ENCODE assay signal across 13 cellular contexts in the genomic region with DNA sequence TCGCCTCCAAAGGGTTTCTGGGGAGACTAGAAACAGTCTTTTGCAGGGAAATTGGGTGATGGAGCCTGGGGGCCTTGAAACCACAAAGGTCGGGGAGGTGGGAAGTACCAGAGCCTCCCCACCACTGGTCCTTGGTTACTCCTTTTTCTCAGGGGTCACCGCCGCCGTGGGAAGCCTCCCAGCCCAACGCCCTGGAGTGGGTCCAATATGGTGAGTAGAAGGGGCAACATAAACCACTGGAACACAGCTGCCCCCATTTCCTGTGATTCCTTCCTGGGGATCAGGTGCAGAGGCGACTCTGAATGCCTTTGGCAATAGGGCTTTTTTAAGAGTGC. TPM values are rescaled to one million over a fixed set of nuclear protein-coding genes. Genes with fewer than 3 reads are reported as not detected.
DNase-seq lines count a peak whose midpoint lies in the region; ATAC-seq, FAIRE-seq and TF ChIP-seq lines count a peak whose summit lies in the region.
"Had no signal": no experiment of that assay in that cellular context is flagged by ENCODE, and none has a peak within 500 bp of the region (broad histone marks: within the 10 kb centered on the region; RNA-seq: fewer than 3 reads in every experiment).

No MANE protein-coding gene starts in this region.

- H3K4me1 ChIP-seq in A673 (ENCODE audit: insufficient read depth, low read length, poor library complexity, severe bottlenecking), result peaks cover 15% of the 10 kb centered on the region
- H3K4me1 ChIP-seq in Caco-2, result peaks cover 20% of the 10 kb centered on the region

- ATAC-seq in activated T-helper 17 cell treated with anti-CD3 and anti-CD28 coated beads, Interleukin-2, amount 50 U/mL, for 72 hours (replicated peaks), result no peak
- ATAC-seq in naive thymus-derived CD8-positive, alpha-beta T cell, result no peak
- ATAC-seq in GM19455 (IDR thresholded peaks at IDR 0.05; ENCODE audit: unreplicated experiment), result no peak
- ATAC-seq in omental fat pad (ENCODE audit: low FRiP score), result no peak

- no peak for DNase-seq in A673 (ENCODE audit: low spot score)
- DNase-seq in Caco-2, result no peak
- DNase-seq in naive thymus-derived CD8-positive, alpha-beta T cell, result no peak
- no peak for DNase-seq in D721Med (ENCODE audit: insufficient read length, low spot score)
- DNase-seq in omental fat pad (ENCODE audit: low spot score), result no peak
- DNase-seq in mesenteric fat pad (ENCODE audit: low spot score), result no peak

- POLR2A ChIA-PET in A673 (lab: Charles Lee; ENCODE audit: low non-redundant PET), result no interaction called here
- POLR2A ChIA-PET in Caco-2 (lab: Charles Lee), result no interaction called here
- POLR2A ChIA-PET in naive thymus-derived CD8-positive, alpha-beta T cell (lab: Charles Lee), result no interaction called here

- H3K4me1 Mint-ChIP-seq in Caco-2 (ENCODE audit: low read depth, unreplicated experiment), result peaks cover 21% of the 10 kb centered on the region
- peaks cover 13% of the 10 kb centered on the region for H3K4me1 Mint-ChIP-seq in activated T-helper 17 cell treated with anti-CD3 and anti-CD28 coated beads, Interleukin-2, amount 50 U/mL, for 72 hours
- H3K4me1 Mint-ChIP-seq in naive thymus-derived CD8-positive, alpha-beta T cell, result peaks cover 12 to 27% (median 18%) of the 10 kb centered on the region in 4 donors

- H3K36me3 ChIP-seq in A673 (ENCODE audit: insufficient read depth, low read length, poor library complexity, severe bottlenecking) (no peaks in the 10 kb centered on the region), Caco-2 (ENCODE audit: control insufficient read depth, insufficient read depth, low read length) (no peaks in the 10 kb centered on the region)

- H3K27ac Mint-ChIP-seq in Caco-2 (ENCODE audit: unreplicated experiment), result no peak overlapping the region
- no peak overlapping the region for H3K27ac Mint-ChIP-seq in activated T-helper 17 cell treated with anti-CD3 and anti-CD28 coated beads, Interleukin-2, amount 50 U/mL, for 72 hours
- no peak overlapping the region for H3K27ac Mint-ChIP-seq in naive thymus-derived CD8-positive, alpha-beta T cell

- peaks cover 6% of the 10 kb centered on the region for H3K36me3 Mint-ChIP-seq in Caco-2 (ENCODE audit: insufficient read depth, unreplicated experiment)
- peaks cover 8% of the 10 kb centered on the region for H3K36me3 Mint-ChIP-seq in activated T-helper 17 cell treated with anti-CD3 and anti-CD28 coated beads, Interleukin-2, amount 50 U/mL, for 72 hours (ENCODE audit: low read depth)
- H3K36me3 Mint-ChIP-seq in naive thymus-derived CD8-positive, alpha-beta T cell, result peaks cover 0 to 5% (median 0%) of the 10 kb centered on the region in 3 donors

- H3K27ac ChIP-seq in A673 (ENCODE audit: low read depth, low read length, poor library complexity, severe bottlenecking), result no peak overlapping the region

- TF ChIP-seq CTCF in A673 (conservative IDR thresholded peaks at IDR 0.05; ENCODE audit: low read depth, low read length) (0 out of 2 replicates have a peak, but pooled peaks have one; percentile 25), Caco-2 (IDR thresholded peaks at IDR 0.05; ENCODE audit: insufficient read depth in 1 of 2, low read depth in 1 of 2, low read length in 1 of 2, severe bottlenecking in 1 of 2, unreplicated experiment in 1 of 2) (no peak), D721Med (IDR thresholded peaks at IDR 0.05; ENCODE audit: insufficient read depth, missing control alignments) (no peak), omental fat pad (IDR thresholded peaks at IDR 0.05) (no peak)

- H3K9me3 ChIP-seq in A673 (ENCODE audit: low read depth, low read length, poor library complexity, severe bottlenecking) (no peaks in the 10 kb centered on the region), Caco-2 (no peaks in the 10 kb centered on the region)
- H3K9me3 ChIP-seq: MG63, tibial nerve had no signal

- no peaks in the 10 kb centered on the region for H3K9me3 Mint-ChIP-seq in Caco-2 (ENCODE audit: unreplicated experiment)
- H3K9me3 Mint-ChIP-seq in activated T-helper 17 cell treated with anti-CD3 and anti-CD28 coated beads, Interleukin-2, amount 50 U/mL, for 72 hours, result no peaks in the 10 kb centered on the region
- H3K9me3 Mint-ChIP-seq in naive thymus-derived CD8-positive, alpha-beta T cell, result no peaks in the 10 kb centered on the region

- H3K4me3 ChIP-seq in A673 (ENCODE audit: low read depth, low read length, poor library complexity, severe bottlenecking) (no peak overlapping the region), Caco-2 (ENCODE audit: low read depth, low read length) (no peak overlapping the region)

- intact Hi-C loops in A673 (cut with micrococcal nuclease; ENCODE audit: unreplicated experiment) (no loop called here), Caco-2 (cut with micrococcal nuclease; ENCODE audit: unreplicated experiment) (loop anchor here (5.0 to 10.0 kb wide), 3 partner anchors 90 to 202 kb away; a partner anchor contains a TSS)

- H3K4me3 Mint-ChIP-seq in Caco-2 (ENCODE audit: unreplicated experiment), result peak overlapping the region; percentile 86
- H3K4me3 Mint-ChIP-seq in activated T-helper 17 cell treated with anti-CD3 and anti-CD28 coated beads, Interleukin-2, amount 50 U/mL, for 72 hours, result peak overlapping the region; percentile 87
- H3K4me3 Mint-ChIP-seq in naive thymus-derived CD8-positive, alpha-beta T cell, result peak overlapping the region; percentile 39 to 93 (median 62)

- FAIRE-seq in D721Med (lab: Jason Lieb, UNC), result no peak
- FAIRE-seq: bronchial epithelial cell had no signal

- BruUV-seq in A673 (replicated peaks; lab: Mats Ljungman, UMichigan) (no TSS peak), Caco-2 (replicated peaks; lab: Mats Ljungman, UMichigan) (no TSS peak)

- peaks cover 8% of the 10 kb centered on the region for H3K27me3 Mint-ChIP-seq in Caco-2 (ENCODE audit: insufficient read depth, unreplicated experiment)
- peaks cover 7% of the 10 kb centered on the region for H3K27me3 Mint-ChIP-seq in activated T-helper 17 cell treated with anti-CD3 and anti-CD28 coated beads, Interleukin-2, amount 50 U/mL, for 72 hours
- peaks cover 5 to 12% (median 9%) of the 10 kb centered on the region in 5 donors for H3K27me3 Mint-ChIP-seq in naive thymus-derived CD8-positive, alpha-beta T cell

- CTCF ChIA-PET in A673 (lab: Charles Lee), result interaction anchor here (1.0 to 2.3 kb wide), 3 partner anchors 11 to 61 kb away, joined by 3 to 8 read pairs (median 4); no protein-coding TSS in a partner anchor
- CTCF ChIA-PET in Caco-2 (lab: Charles Lee), result interaction anchor here (0.7 to 1.6 kb wide), 12 partner anchors 9 to 248 kb away, joined by 3 to 20 read pairs (median 5); a partner anchor contains a TSS

- H3K27me3 ChIP-seq in A673 (replicated peaks; ENCODE audit: insufficient read depth, low read depth, low read length, poor library complexity) (peaks cover 12% of the 10 kb centered on the region), Caco-2 (replicated peaks; ENCODE audit: control insufficient read depth, insufficient read depth, low read length) (no peaks in the 10 kb centered on the region; the same call in 1 of the 2 replicates)
- H3K27me3 ChIP-seq: MG63 had no signal

RNA-seq across cellular contexts. Expression of a gene that starts 5.8 kb away (rescaled TPM):
- total RNA-seq in A673 (2021) (not detected in 2 replicates), Caco-2 (2022) (not detected in 2 replicates), omental fat pad (not detected), mesenteric fat pad (1.6 TPM)
- not detected for total RNA-seq in activated T-helper 17 cell treated with anti-CD3 and anti-CD28 coated beads, Interleukin-2, amount 50 U/mL, for 72 hours
- total RNA-seq in naive thymus-derived CD8-positive, alpha-beta T cell, result not detected
- not detected for polyA plus RNA-seq in naive thymus-derived CD8-positive, alpha-beta T cell
- total RNA-seq: bronchial epithelial cell, kidney epithelial cell, pulmonary artery endothelial cell, tibial nerve had no signal

RNA-seq across cellular contexts. Expression of a gene that starts 21.8 kb away (rescaled TPM):
- total RNA-seq in A673 (2021) (15.4 and 16.5 TPM in 2 replicates), Caco-2 (2022) (17.1 and 21.1 TPM in 2 replicates), omental fat pad (10 to 100 TPM in 1 of 4 donors, 1 to 10 TPM in 3; 3.6 to 10.4 (median 6.1) TPM), mesenteric fat pad (9.8 TPM)
- 10 to 100 TPM; 24.3 to 27.6 TPM for total RNA-seq in activated T-helper 17 cell treated with anti-CD3 and anti-CD28 coated beads, Interleukin-2, amount 50 U/mL, for 72 hours
- total RNA-seq in naive thymus-derived CD8-positive, alpha-beta T cell, result 10 to 100 TPM; 32.5 to 38.9 TPM
- polyA plus RNA-seq in naive thymus-derived CD8-positive, alpha-beta T cell, result 10 to 100 TPM in 1 of 3 donors, 1 to 10 TPM in 2; 7.9 to 12.1 (median 8.6) TPM

RNA-seq across cellular contexts. Expression of a gene that starts 23.7 kb away (rescaled TPM):
- not detected in 2 replicates for total RNA-seq in A673 (2021)
- total RNA-seq in Caco-2 (2022), result 3.9 and 4.4 TPM in 2 replicates
- not detected for total RNA-seq in activated T-helper 17 cell treated with anti-CD3 and anti-CD28 coated beads, Interleukin-2, amount 50 U/mL, for 72 hours
- total RNA-seq in naive thymus-derived CD8-positive, alpha-beta T cell, result not detected
- not detected for polyA plus RNA-seq in naive thymus-derived CD8-positive, alpha-beta T cell
- not detected for total RNA-seq in omental fat pad
- not detected for total RNA-seq in mesenteric fat pad
- total RNA-seq: bronchial epithelial cell, kidney epithelial cell had no signal

RNA-seq across cellular contexts. Expression of a gene that starts 43.4 kb away (rescaled TPM):
- total RNA-seq in A673 (2021) (not detected in 2 replicates), Caco-2 (2022) (0.05 TPM in 1 of 2 replicates, not detected in the other), omental fat pad (10 to 100 TPM in 1 of 4 donors, 1 to 10 TPM in 2, under 1 TPM in 1; 0.74 to 10.9 (median 3.8) TPM), mesenteric fat pad (15.4 TPM)
- total RNA-seq in activated T-helper 17 cell treated with anti-CD3 and anti-CD28 coated beads, Interleukin-2, amount 50 U/mL, for 72 hours, result under 1 TPM in 1 of 2 donors, not detected in 1; 0.03 TPM
- not detected for total RNA-seq in naive thymus-derived CD8-positive, alpha-beta T cell
- polyA plus RNA-seq in naive thymus-derived CD8-positive, alpha-beta T cell, result not detected
- total RNA-seq: bronchial epithelial cell had no signal
